ENCODE assay signal across 1 cellular context in genomic region chr12:11861155-11861863, GRCh38.
TF ChIP-seq lines count a peak whose summit lies in the region.

No MANE protein-coding gene starts in this region.

TF ChIP-seq in H1, 55 proteins besides CTCF, POLR2A, EP300 and RAD21 (continued from another document):
- TF ChIP-seq NRF1 (IDR thresholded peaks at IDR 0.05; ENCODE audit: low read depth, low read length), result no peak
- TF ChIP-seq JUN (IDR thresholded peaks at IDR 0.05; ENCODE audit: low read depth, low read length), result no peak
- no peak for TF ChIP-seq CREB1 (IDR thresholded peaks at IDR 0.05)
- TF ChIP-seq KDM5A (IDR thresholded peaks at IDR 0.05; ENCODE audit: low read length), result no peak
- TF ChIP-seq KDM4A (IDR thresholded peaks at IDR 0.05; ENCODE audit: low read depth, low read length, severe bottlenecking), result no peak
